24 cellular contexts compared by ENCODE assay signal in genomic region chr9:83271665-83272071, GRCh38.
"Had no signal": no experiment of that assay in that cellular context is flagged by ENCODE, and none has a peak within 500 bp of the region (broad histone marks: within the 10 kb centered on the region; RNA-seq: fewer than 3 reads in every experiment).

No MANE protein-coding gene starts in this region.

- H3K4me3 ChIP-seq: mucosa of descending colon, neural progenitor cell, psoas muscle, sigmoid colon, stomach, vagina had no signal

- H3K27ac ChIP-seq: brain microvascular endothelial cell, neural progenitor cell, psoas muscle, sigmoid colon, stomach, vagina had no signal

- H3K36me3 ChIP-seq: brain microvascular endothelial cell, neural progenitor cell, sigmoid colon, vagina had no signal

- H3K9me3 Mint-ChIP-seq: activated T-cell treated with anti-CD3 and anti-CD28 coated beads, Interleukin-2, amount 50 U/mL, for 72 hours; neural progenitor cell; stimulated activated effector memory CD8-positive, alpha-beta T cell treated with anti-CD3 and anti-CD28 coated beads, Interleukin-12 subunit alpha, Interleukin-12 subunit beta, amount 100 ng/mL, for 72 hours had no signal

- H3K27ac Mint-ChIP-seq: activated T-cell treated with anti-CD3 and anti-CD28 coated beads, Interleukin-2, amount 50 U/mL, for 72 hours; naive B cell; neural progenitor cell; stimulated activated effector memory CD8-positive, alpha-beta T cell treated with anti-CD3 and anti-CD28 coated beads, Interleukin-12 subunit alpha, Interleukin-12 subunit beta, amount 100 ng/mL, for 72 hours had no signal

- H3K4me1 Mint-ChIP-seq: naive B cell; stimulated activated effector memory CD8-positive, alpha-beta T cell treated with anti-CD3 and anti-CD28 coated beads, Interleukin-12 subunit alpha, Interleukin-12 subunit beta, amount 100 ng/mL, for 72 hours had no signal

- H3K36me3 Mint-ChIP-seq: naive B cell; neural progenitor cell; stimulated activated effector memory CD8-positive, alpha-beta T cell treated with anti-CD3 and anti-CD28 coated beads, Interleukin-12 subunit alpha, Interleukin-12 subunit beta, amount 100 ng/mL, for 72 hours had no signal

- H3K9ac ChIP-seq: neural progenitor cell had no signal

- H3K27me3 Mint-ChIP-seq: naive B cell had no signal

- H3K4me3 Mint-ChIP-seq: activated T-cell treated with anti-CD3 and anti-CD28 coated beads, Interleukin-2, amount 50 U/mL, for 72 hours; naive B cell; neural progenitor cell; stimulated activated effector memory CD8-positive, alpha-beta T cell treated with anti-CD3 and anti-CD28 coated beads, Interleukin-12 subunit alpha, Interleukin-12 subunit beta, amount 100 ng/mL, for 72 hours had no signal

- H3K4me1 ChIP-seq: vagina had no signal

- ATAC-seq: activated T-cell treated with anti-CD3 and anti-CD28 coated beads, Interleukin-2, amount 50 U/mL, for 72 hours; left ventricle myocardium superior; mucosa of descending colon; psoas muscle; stimulated activated effector memory CD8-positive, alpha-beta T cell treated with anti-CD3 and anti-CD28 coated beads, Interleukin-12 subunit alpha, Interleukin-12 subunit beta, amount 100 ng/mL, for 72 hours had no signal

- H3K9me3 ChIP-seq: mucosa of descending colon, psoas muscle, sigmoid colon, stomach, vagina had no signal

- DNase-seq: activated CD4-positive, alpha-beta T cell treated with anti-CD3 and anti-CD28 coated beads, Interleukin-2, amount 50 U/mL, for 4 hours; activated effector memory CD4-positive, alpha-beta T cell treated with anti-CD3 and anti-CD28 coated beads, Interleukin-2, amount 50 U/mL, for 16 hours; activated naive CD4-positive, alpha-beta T cell treated with anti-CD3 and anti-CD28 coated beads, Interleukin-2, amount 50 U/mL, for 16 hours; activated T-cell treated with anti-CD3 and anti-CD28 coated beads, Interleukin-2, amount 50 U/mL, for 72 hours; aorta; brain microvascular endothelial cell; cerebellar nuclear complex; cortex of kidney; effector CD4-positive, alpha-beta T cell; foreskin melanocyte; head of caudate nucleus; left ventricle myocardium superior; mesenchymal stem cell; mucosa of descending colon; naive B cell; psoas muscle; sigmoid colon; stimulated activated CD4-positive, alpha-beta T cell treated with anti-CD3 and anti-CD28 coated beads, Interleukin-4, amount 100 ng/mL, for 24 hours; stomach; T1000; trophoblast cell had no signal

- H3K27me3 ChIP-seq: brain microvascular endothelial cell, neural progenitor cell, sigmoid colon, stomach, vagina had no signal
